14 cellular contexts compared by ENCODE assay signal in the genomic region with DNA sequence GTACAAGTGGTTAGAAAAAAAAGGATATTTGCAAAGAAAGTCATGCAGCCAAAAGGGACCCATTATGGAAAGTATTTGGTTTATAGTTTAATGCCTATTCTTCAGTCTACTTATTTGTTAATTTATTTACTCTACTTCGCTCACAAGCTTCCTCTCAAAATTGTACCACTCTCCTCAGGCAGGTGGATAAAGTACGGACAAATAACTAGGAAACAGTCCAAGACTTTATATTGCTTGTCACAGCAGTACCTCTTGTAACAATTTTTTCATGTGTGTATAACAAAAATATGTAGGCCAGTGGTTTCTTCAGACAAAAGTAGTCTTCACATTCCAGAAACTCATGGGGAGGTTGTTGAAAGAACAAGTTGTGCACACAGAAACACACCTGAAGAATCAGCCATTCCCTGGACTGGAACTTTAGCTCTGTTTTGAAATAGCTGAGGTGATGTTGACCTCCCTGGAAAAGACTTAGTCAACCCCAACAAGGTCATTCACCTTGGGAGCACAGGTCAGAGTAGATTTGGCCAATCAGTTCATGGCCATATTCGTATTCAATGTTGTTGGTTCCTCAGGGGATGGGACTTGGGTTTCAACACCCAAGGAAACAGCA.
DNase-seq lines count a peak whose midpoint lies in the region; ATAC-seq and TF ChIP-seq lines count a peak whose summit lies in the region.
"Had no signal": no experiment of that assay in that cellular context is flagged by ENCODE, and none has a peak within 500 bp of the region (broad histone marks: within the 10 kb centered on the region; RNA-seq: fewer than 3 reads in every experiment).

No MANE protein-coding gene starts in this region.

- H2AFZ ChIP-seq in GM23338 (0 out of 2 replicates have a peak overlapping the region, but pooled peaks have one; percentile 3), IMR-90 (replicated peaks; ENCODE audit: low read length, poor library complexity) (no peak overlapping the region)

- H4K20me1 ChIP-seq in GM23338 (replicated peaks; ENCODE audit: insufficient read depth): no peaks in the 10 kb centered on the region
- H4K20me1 ChIP-seq in IMR-90 (ENCODE audit: insufficient read depth, low read length): no peaks in the 10 kb centered on the region

- 0 out of 3 replicates have a peak overlapping the region, but pooled peaks have one; percentile 1 for H2BK15ac ChIP-seq in IMR-90 (ENCODE audit: low read depth, low read length)

- POLR2A ChIA-PET in IMR-90 (lab: Charles Lee; ENCODE audit: unreplicated experiment): no interaction called here

- no peak overlapping the region for H3K27ac ChIP-seq in GM23338 (ENCODE audit: low read depth)
- H3K27ac ChIP-seq in IMR-90 (ENCODE audit: insufficient read depth, low read length): no peak overlapping the region
- H3K27ac ChIP-seq in epithelial cell of prostate: peak overlapping the region; percentile 75
- H3K27ac ChIP-seq in lower lobe of right lung: peak overlapping the region; percentile 62
- H3K27ac ChIP-seq in colonic mucosa: no peak overlapping the region

- H4K8ac ChIP-seq in IMR-90 (ENCODE audit: low read depth in 2 of 2, low read length in 2 of 2): no peak overlapping the region

- dilution Hi-C loops in IMR-90 (cut with HindIII; ENCODE audit: low sequenced_read_pairs, unreplicated experiment): no loop called here

- H3K4me1 Mint-ChIP-seq in GM23338: no peaks in the 10 kb centered on the region
- H3K4me1 Mint-ChIP-seq: B cell had no signal

- H4K91ac ChIP-seq in IMR-90 (ENCODE audit: insufficient read depth, low read depth, low read length): no peak overlapping the region

- no peaks in the 10 kb centered on the region for H3K27me3 ChIP-seq in GM23338 (ENCODE audit: insufficient read depth)
- no peaks in the 10 kb centered on the region for H3K27me3 ChIP-seq in IMR-90 (ENCODE audit: control insufficient read depth, insufficient read depth, low read length)
- no peaks in the 10 kb centered on the region for H3K27me3 ChIP-seq in lower lobe of right lung (ENCODE audit: low read depth)
- no peaks in the 10 kb centered on the region for H3K27me3 ChIP-seq in colonic mucosa

- no peak for TF ChIP-seq POLR2A in IMR-90 (IDR thresholded peaks at IDR 0.05; ENCODE audit: low read depth, low read length)

- H3K4me3 ChIP-seq in GM23338 (no peak overlapping the region), IMR-90 (ENCODE audit: insufficient read depth, low read depth, low read length) (no peak overlapping the region), lower lobe of right lung (no peak overlapping the region), colonic mucosa (no peak overlapping the region)
- H3K4me3 ChIP-seq: HAP-1 had no signal

- H3K56ac ChIP-seq in IMR-90 (ENCODE audit: extremely low read depth, insufficient read depth, low read length): no peak overlapping the region

- no peaks in the 10 kb centered on the region for H3K79me2 ChIP-seq in GM23338 (replicated peaks; ENCODE audit: insufficient read depth)

- no peaks in the 10 kb centered on the region for H3K36me3 ChIP-seq in GM23338 (ENCODE audit: insufficient read depth)
- H3K36me3 ChIP-seq in IMR-90 (ENCODE audit: control insufficient read depth, insufficient read depth, low read length): no peaks in the 10 kb centered on the region
- H3K36me3 ChIP-seq in lower lobe of right lung: no peaks in the 10 kb centered on the region
- no peaks in the 10 kb centered on the region for H3K36me3 ChIP-seq in colonic mucosa
- H3K36me3 ChIP-seq: HAP-1 had no signal

- no peak overlapping the region for H2BK5ac ChIP-seq in IMR-90 (ENCODE audit: low read depth, low read length, poor library complexity, severe bottlenecking)

- H3K27ac Mint-ChIP-seq in GM23338: no peak overlapping the region
- H3K27ac Mint-ChIP-seq: B cell; CD4-positive, alpha-beta T cell; HFFc6 had no signal

- H3K4me3 Mint-ChIP-seq in GM23338: no peak overlapping the region
- H3K4me3 Mint-ChIP-seq: B cell; CD4-positive, alpha-beta T cell; HFFc6 had no signal

- no peaks in the 10 kb centered on the region for H3K36me3 Mint-ChIP-seq in GM23338 (ENCODE audit: low read depth)

- no peak overlapping the region for H2BK20ac ChIP-seq in IMR-90 (ENCODE audit: low read depth, low read length)

- H3K23ac ChIP-seq in IMR-90 (ENCODE audit: low read depth, low read length): peak overlapping the region; percentile 35; the same call in 1 of the 2 replicates

- BruUV-seq in IMR-90 (replicated peaks; lab: Mats Ljungman, UMichigan): no TSS peak

- H3K18ac ChIP-seq in IMR-90 (ENCODE audit: low read depth, low read length): no peak overlapping the region; the same call in 1 of the 2 replicates

- H3K9me2 ChIP-seq in GM23338 (ENCODE audit: insufficient read depth): no peaks in the 10 kb centered on the region

- H3K9me3 ChIP-seq in IMR-90 (ENCODE audit: control insufficient read depth, insufficient read depth, low read length) (no peaks in the 10 kb centered on the region), lower lobe of right lung (no peaks in the 10 kb centered on the region), colonic mucosa (no peaks in the 10 kb centered on the region)
- H3K9me3 ChIP-seq: HAP-1 had no signal

- H2AK5ac ChIP-seq in IMR-90 (ENCODE audit: low read depth, low read length): peak overlapping the region; percentile 15; the same call in 1 of the 2 replicates

- ATAC-seq in GM23338 (no peak), IMR-90 (ENCODE audit: low read depth) (no peak), lower lobe of right lung (peak; percentile 89 to 90), GM21528 (IDR thresholded peaks at IDR 0.05; ENCODE audit: low FRiP score, unreplicated experiment) (no peak)

- DNase-seq in GM23338 (ENCODE audit: low spot score) (no peak), IMR-90 (no peak), epithelial cell of prostate (ENCODE audit: low read depth, low spot score) (no peak), lower lobe of right lung (no peak), COLO829 (ENCODE audit: low spot score) (no peak), nucleus accumbens (lab: John Stamatoyannopoulos, UW) (no peak), colonic mucosa (no peak)
- DNase-seq: C1 segment of cervical spinal cord; CD4-positive, alpha-beta T cell; DMS79; HFFc6 had no signal

- H3K9me3 Mint-ChIP-seq in GM23338: no peaks in the 10 kb centered on the region
- H3K9me3 Mint-ChIP-seq: CD4-positive, alpha-beta T cell; HFFc6 had no signal

- H3K14ac ChIP-seq in IMR-90 (replicated peaks; ENCODE audit: low read depth, low read length): no peak overlapping the region

- H3K9me1 ChIP-seq in IMR-90 (ENCODE audit: insufficient read depth, low read length): no peaks in the 10 kb centered on the region

- intact Hi-C loops in IMR-90 (cut with micrococcal nuclease): no loop called here
- intact Hi-C loops in lower lobe of right lung (cut with DNase I): no loop called here
- intact Hi-C loops in colonic mucosa (cut with DNase I): no loop called here

- CTCF ChIA-PET in IMR-90 (lab: Yijun Ruan, JAX): interaction anchor here (1.1 kb wide), 1 partner anchor 22 kb away, joined by 4 read pairs; no protein-coding TSS in a partner anchor

- H3K9ac ChIP-seq in IMR-90 (ENCODE audit: low read depth, low read length): no peak overlapping the region
- H3K9ac ChIP-seq in colonic mucosa (ENCODE audit: low read depth in 2 of 2, low read length in 2 of 2): no peak overlapping the region

- no CpG with 5 or more reads among the region's 3 CpGs for WGBS in IMR-90 (ENCODE audit: extremely low coverage in 2 of 2, insufficient read length in 1 of 2), 2 experiments

- no peak for TF ChIP-seq RAD21 in IMR-90 (IDR thresholded peaks at IDR 0.05; ENCODE audit: low read length)

- TF ChIP-seq CTCF in GM23338 (conservative IDR thresholded peaks at IDR 0.05; ENCODE audit: low read depth in 2 of 2) (no peak), IMR-90 (conservative IDR thresholded peaks at IDR 0.05; ENCODE audit: low read depth, low read length) (no peak), lower lobe of right lung (IDR thresholded peaks at IDR 0.05) (no peak), colonic mucosa (IDR thresholded peaks at IDR 0.05) (no peak)

- no peak overlapping the region for H3K4me2 ChIP-seq in GM23338
- no peak overlapping the region for H3K4me2 ChIP-seq in IMR-90 (ENCODE audit: low read depth, low read length)

- H3K27me3 Mint-ChIP-seq in GM23338 (ENCODE audit: insufficient read depth, low read depth, poor library complexity): peaks cover 3% of the 10 kb centered on the region

- H3F3A ChIP-seq in GM23338 (replicated peaks; ENCODE audit: low read depth): no peaks in the 10 kb centered on the region

- 0 out of 2 replicates have a peak overlapping the region, but pooled peaks have one; percentile 24 for H3K4ac ChIP-seq in IMR-90 (ENCODE audit: low read depth, low read length)

- H3K79me1 ChIP-seq in IMR-90 (ENCODE audit: low read depth in 1 of 2, low read length in 2 of 2): no peaks in the 10 kb centered on the region; a peak in 2 of 4 replicates

- no peak overlapping the region for H2AK9ac ChIP-seq in IMR-90 (replicated peaks; ENCODE audit: low read depth, low read length, poor library complexity)

- in situ Hi-C loops in IMR-90 (cut with MboI; ENCODE audit: low sequenced_read_pairs): no loop called here

- no peak overlapping the region for H2BK120ac ChIP-seq in IMR-90 (ENCODE audit: low read depth, low read length)

- H4K5ac ChIP-seq in IMR-90 (ENCODE audit: low read depth, low read length): peak overlapping the region; percentile 33; the same call in 1 of the 2 replicates

- H3K4me1 ChIP-seq in GM23338 (ENCODE audit: insufficient read depth) (no peaks in the 10 kb centered on the region), IMR-90 (ENCODE audit: control insufficient read depth, insufficient read depth, low read length) (peaks cover 4% of the 10 kb centered on the region), lower lobe of right lung (no peaks in the 10 kb centered on the region), colonic mucosa (no peaks in the 10 kb centered on the region)
- H3K4me1 ChIP-seq: HAP-1 had no signal

TF ChIP-seq in GM23338, 12 proteins besides CTCF, POLR2A, EP300 and RAD21 (continues in another document):
- TF ChIP-seq ZNF331 (CRISPR knock-in tag; IDR thresholded peaks at IDR 0.05; ENCODE audit: low read depth): no peak
- TF ChIP-seq CREB1 (CRISPR knock-in tag; IDR thresholded peaks at IDR 0.05; ENCODE audit: low read depth): no peak
- no peak for TF ChIP-seq ZNF114 (CRISPR knock-in tag; IDR thresholded peaks at IDR 0.05)
- no peak for TF ChIP-seq NANOG (IDR thresholded peaks at IDR 0.05; ENCODE audit: borderline replicate concordance)
- no peak for TF ChIP-seq STAT1 (IDR thresholded peaks at IDR 0.05; ENCODE audit: unreplicated experiment)
- TF ChIP-seq POLR2AphosphoS5 (IDR thresholded peaks at IDR 0.05; ENCODE audit: low read depth): no peak
- TF ChIP-seq JUNB (IDR thresholded peaks at IDR 0.05; ENCODE audit: unreplicated experiment): no peak

TF ChIP-seq in IMR-90, 13 proteins besides CTCF, POLR2A, EP300 and RAD21 (continues in another document):
- TF ChIP-seq RCOR1 (IDR thresholded peaks at IDR 0.05; ENCODE audit: insufficient replicate concordance, low read length) (no peak), CEBPB (IDR thresholded peaks at IDR 0.05; ENCODE audit: low read depth, low read length) (no peak), MAZ (IDR thresholded peaks at IDR 0.05; ENCODE audit: borderline replicate concordance, low read depth, low read length) (no peak), NFE2L2 (IDR thresholded peaks at IDR 0.05; ENCODE audit: low read depth, low read length) (no peak), FOS (IDR thresholded peaks at IDR 0.05; ENCODE audit: low read depth, low read length) (no peak), SMC3 (IDR thresholded peaks at IDR 0.05; ENCODE audit: low read depth, low read length) (no peak)

Comparison
In these comparisons a context has a peak if more than half of its experiments do, and no peak if none do; other contexts are left out.
1. ATAC-seq: peak in lower lobe of right lung (2 of 2); none in GM23338 (single experiment), IMR-90 (single experiment) and GM21528 (single experiment).
2. H3K27ac ChIP-seq: peak in epithelial cell of prostate (single experiment) and lower lobe of right lung (single experiment); none in GM23338 (single experiment), IMR-90 (single experiment) and colonic mucosa (single experiment).